Comparison of ENCODE assay signal across 27 cellular contexts in the genomic region with DNA sequence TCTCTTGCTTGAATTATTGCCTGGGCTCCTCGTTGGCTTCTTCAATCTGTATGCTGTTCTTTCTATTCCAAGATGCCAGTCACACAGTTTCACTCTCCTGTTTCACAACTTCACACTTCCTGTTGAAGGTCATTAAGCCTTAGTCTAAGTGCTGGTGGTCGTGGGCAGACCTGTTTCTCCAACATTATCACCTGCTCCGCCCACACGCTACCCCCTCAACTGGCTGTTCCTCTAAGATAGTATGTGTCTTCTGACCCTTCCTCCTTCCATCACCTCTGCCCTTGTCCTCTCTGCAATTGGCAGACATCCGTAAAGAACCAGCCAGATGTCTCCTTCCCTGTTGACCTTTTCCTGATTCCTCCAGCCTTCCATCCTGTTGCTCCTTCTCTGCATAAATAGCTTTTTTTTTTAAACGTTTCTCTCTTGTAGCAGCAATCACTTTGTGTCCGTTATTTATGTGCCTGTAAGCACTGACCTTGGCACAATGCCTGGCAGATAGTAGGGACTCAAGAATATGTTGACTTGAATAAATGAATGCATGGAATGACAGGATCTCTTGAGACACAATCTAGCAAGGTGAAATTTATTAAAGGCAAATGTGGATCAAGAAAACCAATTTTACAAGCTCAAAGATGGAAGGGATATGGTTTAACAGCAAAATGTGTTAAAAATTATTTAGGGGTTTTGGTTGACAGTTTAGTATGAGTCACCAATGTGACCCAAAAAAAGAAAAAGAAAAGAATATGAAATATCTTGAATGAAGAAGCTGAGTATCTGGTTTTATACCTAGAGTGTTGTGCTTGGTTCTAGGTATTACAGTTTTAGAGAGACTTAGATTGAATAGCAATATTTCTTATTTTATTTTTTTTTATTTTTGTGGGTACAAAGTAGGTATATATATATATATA. TPM values are rescaled to one million over a fixed set of nuclear protein-coding genes. Genes with fewer than 3 reads are reported as not detected.
DNase-seq lines count a peak whose midpoint lies in the region; ATAC-seq, FAIRE-seq and TF ChIP-seq lines count a peak whose summit lies in the region.
"Had no signal": no experiment of that assay in that cellular context is flagged by ENCODE, and none has a peak within 500 bp of the region (broad histone marks: within the 10 kb centered on the region; RNA-seq: fewer than 3 reads in every experiment).

No MANE protein-coding gene starts in this region.

- no peak for TF ChIP-seq EP300 in HepG2 (IDR thresholded peaks at IDR 0.05; ENCODE audit: low read depth in 2 of 2, low read length in 2 of 2)
- TF ChIP-seq EP300 in HepG2 (CRISPR knock-in tag; IDR thresholded peaks at IDR 0.05; ENCODE audit: borderline replicate concordance), result no peak

- H3K36me3 ChIP-seq in liver (ENCODE audit: control insufficient read depth in 4 of 4, insufficient read depth in 3 of 4, low read depth in 1 of 4, low read length in 3 of 4) (no peaks in the 10 kb centered on the region), HepG2 (replicated peaks in 1 of 2; ENCODE audit: control insufficient read depth in 1 of 2, insufficient read depth in 2 of 2, low read length in 2 of 2) (no peaks in the 10 kb centered on the region), upper lobe of right lung (no peaks in the 10 kb centered on the region)
- H3K36me3 ChIP-seq: SJSA1, tibial artery had no signal

- H3K4me3 ChIP-seq in liver (ENCODE audit: low read depth in 1 of 3, low read length in 3 of 3) (no peak overlapping the region), HepG2 (replicated peaks in 1 of 3; ENCODE audit: insufficient read depth in 1 of 3, low read depth in 2 of 3, low read length in 3 of 3) (no peak overlapping the region), upper lobe of right lung (no peak overlapping the region)
- H3K4me3 ChIP-seq: SJSA1, tibial artery had no signal

- H3K9ac ChIP-seq in liver (ENCODE audit: low read depth in 1 of 2, low read length in 2 of 2), result no peak overlapping the region
- no peak overlapping the region for H3K9ac ChIP-seq in HepG2 (ENCODE audit: insufficient read depth, low read depth, low read length)

- ATAC-seq in HepG2 (no peak), upper lobe of right lung (peak; percentile 61), GM21526 (IDR thresholded peaks at IDR 0.05; ENCODE audit: low FRiP score, unreplicated experiment) (no peak)
- ATAC-seq: activated naive CD4-positive, alpha-beta T cell treated with anti-CD3 and anti-CD28 coated beads, Interleukin-2, amount 50 U/mL, for 72 hours; HCT116; T-helper 17 cell had no signal

- H3K79me2 ChIP-seq in HepG2 (ENCODE audit: insufficient read depth, low read length), result no peaks in the 10 kb centered on the region

- TF ChIP-seq RAD21 in liver (IDR thresholded peaks at IDR 0.05) (no peak), HepG2 (CRISPR knock-in tag; IDR thresholded peaks at IDR 0.05) (no peak)

- peaks cover 14% of the 10 kb centered on the region for H3K4me1 Mint-ChIP-seq in activated CD4-positive, alpha-beta T cell treated with anti-CD3 and anti-CD28 coated beads, Interleukin-2, amount 10 ng/mL, durations not matched to agents 7 days and 5 days

- H3K27ac ChIP-seq in liver (ENCODE audit: low read depth in 1 of 2, low read length in 2 of 2), result no peak overlapping the region
- no peak overlapping the region for H3K27ac ChIP-seq in HepG2 (ENCODE audit: extremely low read length, insufficient read depth, low read length)
- H3K27ac ChIP-seq in upper lobe of right lung, result no peak overlapping the region
- H3K27ac ChIP-seq: SJSA1, tibial artery had no signal

- H3K9me3 ChIP-seq in liver (ENCODE audit: control insufficient read depth in 4 of 4, low read length in 3 of 4), result no peaks in the 10 kb centered on the region
- H3K9me3 ChIP-seq in HepG2 (ENCODE audit: low read length), result no peaks in the 10 kb centered on the region
- no peaks in the 10 kb centered on the region for H3K9me3 ChIP-seq in upper lobe of right lung
- H3K9me3 ChIP-seq: SJSA1, tibial artery had no signal

- no peak for TF ChIP-seq CTCF in liver (IDR thresholded peaks at IDR 0.05; ENCODE audit: low read depth, low read length, missing input control)
- no peak for TF ChIP-seq CTCF in HepG2 (CRISPR knock-in tag; IDR thresholded peaks at IDR 0.05)
- TF ChIP-seq CTCF in upper lobe of right lung (IDR thresholded peaks at IDR 0.05), result no peak

- DNase-seq in HepG2 (ENCODE audit: low spot score), result no peak
- DNase-seq in NOMO-1 treated with DMSO at 0.1 percent for 48 hours (lab: John Stamatoyannopoulos, UW; ENCODE audit: unreplicated experiment), result peak; percentile 73
- DNase-seq in dermis blood vessel endothelial cell, result peak; percentile 45
- no peak for DNase-seq in upper lobe of right lung
- DNase-seq in activated CD4-positive, alpha-beta T cell treated with anti-CD3 and anti-CD28 coated beads, Interleukin-2, amount 10 ng/mL, durations not matched to agents 7 days and 5 days, result no peak
- DNase-seq in RKO (ENCODE audit: low spot score), result no peak
- DNase-seq: activated B cell treated with CpG ODN at 0.5 μM for 24 hours; activated CD4-positive, alpha-beta memory T cell treated with anti-CD3 and anti-CD28 coated beads, Interleukin-2, amount 10 ng/mL, durations not matched to agents 7 days and 5 days; activated T-cell treated with anti-CD3 and anti-CD28 coated beads, Interleukin-2, amount 50 U/mL, for 24 hours; CD4-positive, alpha-beta T cell; DMS 273 treated with DMSO at 0.1 percent for 48 hours; kidney; MM.1S; NCI-H1694; NCI-H69; occipital lobe; stimulated activated CD4-positive, alpha-beta T cell treated with anti-CD3 and anti-CD28 coated beads, Interleukin-2, amount 100 ng/mL, for 48 hours; stimulated activated naive CD4-positive, alpha-beta T cell treated with Interleukin-2 at 50 U/mL for 16 hours; T-helper 17 cell; tibial artery had no signal

- H3K4me2 ChIP-seq in HepG2 (ENCODE audit: low read depth, low read length), result no peak overlapping the region

- peaks cover 0 to 5% (median 0%) of the 10 kb centered on the region in 4 donors for H3K4me1 ChIP-seq in liver (ENCODE audit: control insufficient read depth in 4 of 4, insufficient read depth in 4 of 4, low read length in 3 of 4)
- H3K4me1 ChIP-seq in HepG2 (ENCODE audit: insufficient read depth, low read length), result peaks cover 13% of the 10 kb centered on the region
- H3K4me1 ChIP-seq in upper lobe of right lung, result peaks cover 5% of the 10 kb centered on the region

- no peak for FAIRE-seq in HepG2 (lab: Jason Lieb, UNC)
- FAIRE-seq: kidney had no signal

- POLR2A ChIA-PET in HepG2 (lab: Yijun Ruan, JAX), result no interaction called here
- POLR2A ChIA-PET in activated CD4-positive, alpha-beta T cell treated with anti-CD3 and anti-CD28 coated beads, Interleukin-2, amount 10 ng/mL, durations not matched to agents 7 days and 5 days (lab: Charles Lee), result no interaction called here

- no peaks in the 10 kb centered on the region for H3K27me3 ChIP-seq in liver (ENCODE audit: control insufficient read depth in 4 of 4, insufficient read depth in 4 of 4, low read length in 3 of 4)
- no peaks in the 10 kb centered on the region for H3K27me3 ChIP-seq in HepG2 (ENCODE audit: control insufficient read depth in 1 of 2, insufficient read depth in 2 of 2, low read length in 2 of 2)
- no peaks in the 10 kb centered on the region for H3K27me3 ChIP-seq in upper lobe of right lung
- H3K27me3 ChIP-seq: SJSA1, tibial artery had no signal

- CTCF ChIA-PET in HepG2 (lab: Yijun Ruan, JAX; ENCODE audit: low intra/inter-chr PET ratio, low total read pairs), result no interaction called here
- CTCF ChIA-PET in activated CD4-positive, alpha-beta T cell treated with anti-CD3 and anti-CD28 coated beads, Interleukin-2, amount 10 ng/mL, durations not matched to agents 7 days and 5 days (lab: Charles Lee), result interaction anchor here (0.6 to 0.9 kb wide), 3 partner anchors 9 to 105 kb away, joined by 3 to 5 read pairs (median 3); no protein-coding TSS in a partner anchor

- H3K27me3 Mint-ChIP-seq in activated CD4-positive, alpha-beta T cell treated with anti-CD3 and anti-CD28 coated beads, Interleukin-2, amount 10 ng/mL, durations not matched to agents 7 days and 5 days, result no peaks in the 10 kb centered on the region
- H3K27me3 Mint-ChIP-seq: activated B cell treated with CpG ODN at 0.5 μM for 24 hours; activated CD4-positive, alpha-beta memory T cell treated with anti-CD3 and anti-CD28 coated beads, Interleukin-2, amount 10 ng/mL, durations not matched to agents 7 days and 5 days; activated T-cell treated with anti-CD3 and anti-CD28 coated beads, Interleukin-2, amount 50 U/mL, for 24 hours; brain had no signal

- H2AFZ ChIP-seq in HepG2 (ENCODE audit: low read length), result no peak overlapping the region

- in situ Hi-C loops in HepG2 (cut with HindIII; ENCODE audit: extremely low pct_ligation_motif_present, low pct_unique_long_range_greater_than_20kb), result no loop called here

- TF ChIP-seq POLR2A in HepG2 (IDR thresholded peaks at IDR 0.05; ENCODE audit: insufficient read depth in 1 of 2, low read depth in 2 of 2, low read length in 2 of 2), result no peak

- H3K9me3 Mint-ChIP-seq in activated CD4-positive, alpha-beta T cell treated with anti-CD3 and anti-CD28 coated beads, Interleukin-2, amount 10 ng/mL, durations not matched to agents 7 days and 5 days, result no peaks in the 10 kb centered on the region
- H3K9me3 Mint-ChIP-seq: activated B cell treated with CpG ODN at 0.5 μM for 24 hours; activated CD4-positive, alpha-beta memory T cell treated with anti-CD3 and anti-CD28 coated beads, Interleukin-2, amount 10 ng/mL, durations not matched to agents 7 days and 5 days; activated naive CD4-positive, alpha-beta T cell treated with anti-CD3 and anti-CD28 coated beads, Interleukin-2, amount 50 U/mL, for 72 hours; activated T-cell treated with anti-CD3 and anti-CD28 coated beads, Interleukin-2, amount 50 U/mL, for 24 hours; CD4-positive, alpha-beta T cell had no signal

- no peaks in the 10 kb centered on the region for H4K20me1 ChIP-seq in HepG2 (ENCODE audit: insufficient read depth, low read length)

- intact Hi-C loops in HepG2 (cut with micrococcal nuclease; ENCODE audit: unreplicated experiment) (no loop called here), upper lobe of right lung (cut with DNase I) (no loop called here)

- H3K36me3 Mint-ChIP-seq in activated CD4-positive, alpha-beta T cell treated with anti-CD3 and anti-CD28 coated beads, Interleukin-2, amount 10 ng/mL, durations not matched to agents 7 days and 5 days (ENCODE audit: low read depth), result peaks cover 4% of the 10 kb centered on the region

- no peak overlapping the region for H3K4me3 Mint-ChIP-seq in activated CD4-positive, alpha-beta T cell treated with anti-CD3 and anti-CD28 coated beads, Interleukin-2, amount 10 ng/mL, durations not matched to agents 7 days and 5 days
- H3K4me3 Mint-ChIP-seq: activated B cell treated with CpG ODN at 0.5 μM for 24 hours; activated CD4-positive, alpha-beta memory T cell treated with anti-CD3 and anti-CD28 coated beads, Interleukin-2, amount 10 ng/mL, durations not matched to agents 7 days and 5 days; activated T-cell treated with anti-CD3 and anti-CD28 coated beads, Interleukin-2, amount 50 U/mL, for 24 hours; brain; CD4-positive, alpha-beta T cell; T-helper 17 cell had no signal

- BruUV-seq in HepG2 (replicated peaks; lab: Mats Ljungman, UMichigan), result no TSS peak

- 67% methylated on average over 7 of the region's 7 CpGs for WGBS in liver
- 84% methylated on average over 7 of the region's 7 CpGs for WGBS in HepG2 (ENCODE audit: low lambda C conversion rate)

- H3K27ac Mint-ChIP-seq in activated CD4-positive, alpha-beta T cell treated with anti-CD3 and anti-CD28 coated beads, Interleukin-2, amount 10 ng/mL, durations not matched to agents 7 days and 5 days, result no peak overlapping the region
- H3K27ac Mint-ChIP-seq: activated B cell treated with CpG ODN at 0.5 μM for 24 hours; activated CD4-positive, alpha-beta memory T cell treated with anti-CD3 and anti-CD28 coated beads, Interleukin-2, amount 10 ng/mL, durations not matched to agents 7 days and 5 days; activated T-cell treated with anti-CD3 and anti-CD28 coated beads, Interleukin-2, amount 50 U/mL, for 24 hours; CD4-positive, alpha-beta T cell had no signal

RNA-seq across cellular contexts. Expression of a gene that starts 12.6 kb away (rescaled TPM):
- total RNA-seq in liver (10 to 100 TPM in 1 of 2 donors, 1 to 10 TPM in 1; 7.3 to 12.5 TPM), HepG2 (2016; rRNA removed; fragmentation: Illumina TruSeq; extraction: Trizol) (25.0 and 29.7 TPM in 2 replicates), dermis blood vessel endothelial cell (17.7 and 30.8 TPM in 2 replicates), upper lobe of right lung (15.2 TPM)
- polyA plus RNA-seq in liver (1 to 10 TPM; 2.8 to 4.1 TPM), HepG2 (2011; rRNA removed) (7.8 and 10.4 TPM in 2 replicates)
- 3.1 and 3.8 TPM in 2 replicates for total RNA-seq in HepG2 (2016; cell fraction: cytosol; rRNA removed; fragmentation: Illumina TruSeq; extraction: Trizol; ENCODE audit: low read depth)
- 25.9 and 27.6 TPM in 2 replicates for total RNA-seq in HepG2 (2016; cell fraction: insoluble cytoplasmic fraction; rRNA removed; fragmentation: Illumina TruSeq; extraction: Trizol)
- 9.8 and 10.5 TPM in 2 replicates for total RNA-seq in HepG2 (2016; cell fraction: membrane; rRNA removed; fragmentation: Illumina TruSeq; extraction: Trizol)
- total RNA-seq in HepG2 (2016; cell fraction: nucleus; rRNA removed; fragmentation: Illumina TruSeq; extraction: Trizol), result 23.5 and 24.4 TPM in 2 replicates
- 5.8 and 6.4 TPM in 2 replicates for polyA plus RNA-seq in HepG2 (2011; cell fraction: cytosol; rRNA removed)
- 8.3 and 10.8 TPM in 2 replicates for polyA plus RNA-seq in HepG2 (2011; cell fraction: nucleus; rRNA removed)
- polyA plus RNA-seq in HepG2 (2012), result 5.4 and 8.1 TPM in 2 replicates
- polyA plus RNA-seq in HepG2 (2016; cell fraction: cytosol; fragmentation: Illumina TruSeq; extraction: Trizol; ENCODE audit: low read depth), result 0.92 and 1.2 TPM in 2 replicates
- polyA plus RNA-seq in HepG2 (2016; cell fraction: insoluble cytoplasmic fraction; fragmentation: Illumina TruSeq; extraction: Trizol; ENCODE audit: low read depth), result 18.3 and 18.5 TPM in 2 replicates
- polyA plus RNA-seq in HepG2 (2016; cell fraction: membrane; fragmentation: Illumina TruSeq; extraction: Trizol; ENCODE audit: low read depth), result 3.9 and 4.0 TPM in 2 replicates
- polyA plus RNA-seq in HepG2 (2016; cell fraction: nucleus; fragmentation: Illumina TruSeq; extraction: Trizol; ENCODE audit: insufficient read depth, low read depth), result 15.8 and 16.2 TPM in 2 replicates
- 14.7 and 35.3 TPM in 2 replicates for polyA minus RNA-seq in HepG2 (2011; rRNA and poly(A)+ RNA removed; ENCODE audit: low replicate concordance)
- 13.1 and 16.2 TPM in 2 replicates for polyA minus RNA-seq in HepG2 (2011; cell fraction: cytosol; rRNA and poly(A)+ RNA removed)
- 27.1 and 33.9 TPM in 2 replicates for polyA minus RNA-seq in HepG2 (2011; cell fraction: nucleus; rRNA and poly(A)+ RNA removed)
- 1 to 10 TPM; 3.1 to 4.1 TPM for total RNA-seq in activated CD4-positive, alpha-beta T cell treated with anti-CD3 and anti-CD28 coated beads, Interleukin-2, amount 10 ng/mL, durations not matched to agents 7 days and 5 days

RNA-seq across cellular contexts. Expression of a gene that starts 31.1 kb away (rescaled TPM):
- total RNA-seq in liver (1 to 10 TPM; 4.2 to 5.1 TPM), HepG2 (2016; rRNA removed; fragmentation: Illumina TruSeq; extraction: Trizol) (7.4 and 10.5 TPM in 2 replicates), dermis blood vessel endothelial cell (0.17 and 0.47 TPM in 2 replicates), upper lobe of right lung (9.8 TPM)
- polyA plus RNA-seq in liver (10 to 100 TPM in 1 of 2 donors, 1 to 10 TPM in 1; 9.6 to 10.9 TPM), HepG2 (2011; rRNA removed) (11.0 and 16.5 TPM in 2 replicates)
- 4.1 and 5.5 TPM in 2 replicates for total RNA-seq in HepG2 (2016; cell fraction: cytosol; rRNA removed; fragmentation: Illumina TruSeq; extraction: Trizol; ENCODE audit: low read depth)
- total RNA-seq in HepG2 (2016; cell fraction: insoluble cytoplasmic fraction; rRNA removed; fragmentation: Illumina TruSeq; extraction: Trizol), result 6.8 and 7.2 TPM in 2 replicates
- total RNA-seq in HepG2 (2016; cell fraction: membrane; rRNA removed; fragmentation: Illumina TruSeq; extraction: Trizol), result 8.8 and 9.2 TPM in 2 replicates
- 4.1 and 4.7 TPM in 2 replicates for total RNA-seq in HepG2 (2016; cell fraction: nucleus; rRNA removed; fragmentation: Illumina TruSeq; extraction: Trizol)
- polyA plus RNA-seq in HepG2 (2011; cell fraction: cytosol; rRNA removed), result 13.1 and 14.8 TPM in 2 replicates
- 5.6 and 8.0 TPM in 2 replicates for polyA plus RNA-seq in HepG2 (2011; cell fraction: nucleus; rRNA removed)
- 9.9 and 12.8 TPM in 2 replicates for polyA plus RNA-seq in HepG2 (2012)
- 5.0 TPM in 2 replicates for polyA plus RNA-seq in HepG2 (2016; cell fraction: cytosol; fragmentation: Illumina TruSeq; extraction: Trizol; ENCODE audit: low read depth)
- polyA plus RNA-seq in HepG2 (2016; cell fraction: insoluble cytoplasmic fraction; fragmentation: Illumina TruSeq; extraction: Trizol; ENCODE audit: low read depth), result 9.5 and 12.3 TPM in 2 replicates
- 9.8 and 10.0 TPM in 2 replicates for polyA plus RNA-seq in HepG2 (2016; cell fraction: membrane; fragmentation: Illumina TruSeq; extraction: Trizol; ENCODE audit: low read depth)
- polyA plus RNA-seq in HepG2 (2016; cell fraction: nucleus; fragmentation: Illumina TruSeq; extraction: Trizol; ENCODE audit: insufficient read depth, low read depth), result 8.5 and 9.1 TPM in 2 replicates
- polyA minus RNA-seq in HepG2 (2011; rRNA and poly(A)+ RNA removed; ENCODE audit: low replicate concordance), result 3.9 TPM in 1 of 2 replicates, not detected in the other
- 3.7 and 7.0 TPM in 2 replicates for polyA minus RNA-seq in HepG2 (2011; cell fraction: cytosol; rRNA and poly(A)+ RNA removed)
- 3.3 and 5.7 TPM in 2 replicates for polyA minus RNA-seq in HepG2 (2011; cell fraction: nucleus; rRNA and poly(A)+ RNA removed)
- total RNA-seq in activated CD4-positive, alpha-beta T cell treated with anti-CD3 and anti-CD28 coated beads, Interleukin-2, amount 10 ng/mL, durations not matched to agents 7 days and 5 days, result under 1 TPM in 1 of 2 experiments, not detected in 1; 0.27 TPM
- total RNA-seq: activated B cell treated with CpG ODN at 0.5 μM for 24 hours; activated CD4-positive, alpha-beta memory T cell treated with anti-CD3 and anti-CD28 coated beads, Interleukin-2, amount 10 ng/mL, durations not matched to agents 7 days and 5 days; activated naive CD4-positive, alpha-beta T cell treated with anti-CD3 and anti-CD28 coated beads, Interleukin-2, amount 50 U/mL, for 72 hours; CD4-positive, alpha-beta T cell; lung microvascular endothelial cell; occipital lobe; SJSA1; T-helper 17 cell had no signal

RNA-seq across cellular contexts. Expression of a gene that starts 37.2 kb away (rescaled TPM):
- total RNA-seq in liver, result under 1 TPM in 1 of 2 donors, not detected in 1; 0.14 TPM
- under 1 TPM; 0.61 to 0.85 TPM for polyA plus RNA-seq in liver
- not detected in 2 replicates for total RNA-seq in HepG2 (2016; rRNA removed; fragmentation: Illumina TruSeq; extraction: Trizol)
- not detected in 2 replicates for total RNA-seq in HepG2 (2016; cell fraction: cytosol; rRNA removed; fragmentation: Illumina TruSeq; extraction: Trizol; ENCODE audit: low read depth)
- total RNA-seq in HepG2 (2016; cell fraction: insoluble cytoplasmic fraction; rRNA removed; fragmentation: Illumina TruSeq; extraction: Trizol), result not detected in 2 replicates
- total RNA-seq in HepG2 (2016; cell fraction: membrane; rRNA removed; fragmentation: Illumina TruSeq; extraction: Trizol), result not detected in 2 replicates
- not detected in 2 replicates for total RNA-seq in HepG2 (2016; cell fraction: nucleus; rRNA removed; fragmentation: Illumina TruSeq; extraction: Trizol)
- 0.04 TPM in 1 of 2 replicates, not detected in the other for polyA plus RNA-seq in HepG2 (2011; rRNA removed)
- 0.05 TPM in 1 of 2 replicates, not detected in the other for polyA plus RNA-seq in HepG2 (2011; cell fraction: cytosol; rRNA removed)
- 0.32 and 0.45 TPM in 2 replicates for polyA plus RNA-seq in HepG2 (2011; cell fraction: nucleus; rRNA removed)
- not detected in 2 replicates for polyA plus RNA-seq in HepG2 (2012)
- polyA plus RNA-seq in HepG2 (2016; cell fraction: cytosol; fragmentation: Illumina TruSeq; extraction: Trizol; ENCODE audit: low read depth), result not detected in 2 replicates
- not detected in 2 replicates for polyA plus RNA-seq in HepG2 (2016; cell fraction: insoluble cytoplasmic fraction; fragmentation: Illumina TruSeq; extraction: Trizol; ENCODE audit: low read depth)
- polyA plus RNA-seq in HepG2 (2016; cell fraction: membrane; fragmentation: Illumina TruSeq; extraction: Trizol; ENCODE audit: low read depth), result not detected in 2 replicates
- not detected in 2 replicates for polyA plus RNA-seq in HepG2 (2016; cell fraction: nucleus; fragmentation: Illumina TruSeq; extraction: Trizol; ENCODE audit: insufficient read depth, low read depth)
- polyA minus RNA-seq in HepG2 (2011; rRNA and poly(A)+ RNA removed; ENCODE audit: low replicate concordance), result 0.20 TPM in 1 of 2 replicates, not detected in the other
- not detected in 2 replicates for polyA minus RNA-seq in HepG2 (2011; cell fraction: cytosol; rRNA and poly(A)+ RNA removed)
- polyA minus RNA-seq in HepG2 (2011; cell fraction: nucleus; rRNA and poly(A)+ RNA removed), result not detected in 2 replicates
- not detected in 2 replicates for total RNA-seq in dermis blood vessel endothelial cell
- 9.2 TPM for total RNA-seq in upper lobe of right lung
- total RNA-seq in activated CD4-positive, alpha-beta T cell treated with anti-CD3 and anti-CD28 coated beads, Interleukin-2, amount 10 ng/mL, durations not matched to agents 7 days and 5 days, result not detected
- total RNA-seq: activated B cell treated with CpG ODN at 0.5 μM for 24 hours; activated CD4-positive, alpha-beta memory T cell treated with anti-CD3 and anti-CD28 coated beads, Interleukin-2, amount 10 ng/mL, durations not matched to agents 7 days and 5 days; activated naive CD4-positive, alpha-beta T cell treated with anti-CD3 and anti-CD28 coated beads, Interleukin-2, amount 50 U/mL, for 72 hours; CD4-positive, alpha-beta T cell; lung microvascular endothelial cell; SJSA1; T-helper 17 cell had no signal

RNA-seq across cellular contexts. Expression of a gene that starts 38.2 kb away (rescaled TPM):
- total RNA-seq in liver (1 to 10 TPM in 1 of 2 donors, under 1 TPM in 1; 0.33 to 2.6 TPM), HepG2 (2016; rRNA removed; fragmentation: Illumina TruSeq; extraction: Trizol) (0.55 and 0.69 TPM in 2 replicates), dermis blood vessel endothelial cell (1.0 and 1.7 TPM in 2 replicates), upper lobe of right lung (113 TPM)
- polyA plus RNA-seq in liver (1 to 10 TPM; 4.7 to 8.6 TPM), HepG2 (2011; rRNA removed) (0.24 and 1.1 TPM in 2 replicates)
- 0.88 and 1.2 TPM in 2 replicates for total RNA-seq in HepG2 (2016; cell fraction: cytosol; rRNA removed; fragmentation: Illumina TruSeq; extraction: Trizol; ENCODE audit: low read depth)
- total RNA-seq in HepG2 (2016; cell fraction: insoluble cytoplasmic fraction; rRNA removed; fragmentation: Illumina TruSeq; extraction: Trizol), result 0.63 and 1.1 TPM in 2 replicates
- total RNA-seq in HepG2 (2016; cell fraction: membrane; rRNA removed; fragmentation: Illumina TruSeq; extraction: Trizol), result 0.80 and 1.1 TPM in 2 replicates
- not detected in 2 replicates for total RNA-seq in HepG2 (2016; cell fraction: nucleus; rRNA removed; fragmentation: Illumina TruSeq; extraction: Trizol)
- 0.35 and 0.36 TPM in 2 replicates for polyA plus RNA-seq in HepG2 (2011; cell fraction: cytosol; rRNA removed)
- 0.74 and 1.7 TPM in 2 replicates for polyA plus RNA-seq in HepG2 (2011; cell fraction: nucleus; rRNA removed)
- 0.70 and 0.88 TPM in 2 replicates for polyA plus RNA-seq in HepG2 (2012)
- polyA plus RNA-seq in HepG2 (2016; cell fraction: cytosol; fragmentation: Illumina TruSeq; extraction: Trizol; ENCODE audit: low read depth), result 0.90 and 1.9 TPM in 2 replicates
- 1.3 and 1.6 TPM in 2 replicates for polyA plus RNA-seq in HepG2 (2016; cell fraction: insoluble cytoplasmic fraction; fragmentation: Illumina TruSeq; extraction: Trizol; ENCODE audit: low read depth)
- 1.4 TPM in 2 replicates for polyA plus RNA-seq in HepG2 (2016; cell fraction: membrane; fragmentation: Illumina TruSeq; extraction: Trizol; ENCODE audit: low read depth)
- polyA plus RNA-seq in HepG2 (2016; cell fraction: nucleus; fragmentation: Illumina TruSeq; extraction: Trizol; ENCODE audit: insufficient read depth, low read depth), result 1.4 and 4.7 TPM in 2 replicates
- 0.70 TPM in 1 of 2 replicates, not detected in the other for polyA minus RNA-seq in HepG2 (2011; rRNA and poly(A)+ RNA removed; ENCODE audit: low replicate concordance)
- not detected in 2 replicates for polyA minus RNA-seq in HepG2 (2011; cell fraction: cytosol; rRNA and poly(A)+ RNA removed)
- polyA minus RNA-seq in HepG2 (2011; cell fraction: nucleus; rRNA and poly(A)+ RNA removed), result not detected in 2 replicates
- total RNA-seq in activated CD4-positive, alpha-beta T cell treated with anti-CD3 and anti-CD28 coated beads, Interleukin-2, amount 10 ng/mL, durations not matched to agents 7 days and 5 days, result not detected
- total RNA-seq: activated B cell treated with CpG ODN at 0.5 μM for 24 hours; activated CD4-positive, alpha-beta memory T cell treated with anti-CD3 and anti-CD28 coated beads, Interleukin-2, amount 10 ng/mL, durations not matched to agents 7 days and 5 days; activated naive CD4-positive, alpha-beta T cell treated with anti-CD3 and anti-CD28 coated beads, Interleukin-2, amount 50 U/mL, for 72 hours; CD4-positive, alpha-beta T cell; T-helper 17 cell had no signal

Comparison
In these comparisons a context has a peak if more than half of its experiments do, and no peak if none do; other contexts are left out.
1. DNase-seq: peak in NOMO-1 treated with DMSO at 0.1 percent for 48 hours (single experiment) and dermis blood vessel endothelial cell (single experiment); none in HepG2 (single experiment), upper lobe of right lung (single experiment), activated CD4-positive, alpha-beta T cell treated with anti-CD3 and anti-CD28 coated beads, Interleukin-2, amount 10 ng/mL, durations not matched to agents 7 days and 5 days (single experiment) and RKO (single experiment).